Comparison of ENCODE assay signal across 17 cellular contexts in the genomic region with DNA sequence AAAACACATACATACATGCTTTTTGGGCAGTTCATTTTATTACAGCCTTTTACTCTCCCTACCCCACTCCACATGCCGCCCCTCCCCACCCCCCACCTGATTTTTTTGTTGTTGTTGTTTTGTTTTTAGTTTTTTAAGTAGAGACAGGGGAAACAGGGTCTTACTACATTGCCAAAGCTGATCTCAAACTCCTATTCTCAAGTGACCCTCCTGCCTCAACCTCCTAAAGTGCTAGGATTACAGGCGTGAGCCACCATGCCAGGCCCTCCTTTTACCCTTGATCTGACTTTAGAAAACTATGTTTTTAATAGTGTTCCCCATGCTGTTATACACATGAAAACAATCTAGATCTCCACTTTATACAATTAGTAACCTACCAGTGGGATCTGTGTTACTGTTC. TPM values are rescaled to one million over a fixed set of nuclear protein-coding genes. Genes with fewer than 3 reads are reported as not detected.
DNase-seq lines count a peak whose midpoint lies in the region; ATAC-seq and TF ChIP-seq lines count a peak whose summit lies in the region.
"Had no signal": no experiment of that assay in that cellular context is flagged by ENCODE, and none has a peak within 500 bp of the region (broad histone marks: within the 10 kb centered on the region; RNA-seq: fewer than 3 reads in every experiment).

No MANE protein-coding gene starts in this region.

- H2AK5ac ChIP-seq in neuronal stem cell (ENCODE audit: low read depth, low read length): no peak overlapping the region

- peaks cover 11% of the 10 kb centered on the region for H3K4me1 Mint-ChIP-seq in activated T-cell treated with anti-CD3 and anti-CD28 coated beads, Interleukin-2, amount 50 U/mL, for 24 hours (ENCODE audit: low read depth)
- H3K4me1 Mint-ChIP-seq in activated T-cell treated with anti-CD3 and anti-CD28 coated beads, Interleukin-2, amount 50 U/mL, for 4 hours (ENCODE audit: low read depth): peaks cover under 1% of the 10 kb centered on the region
- H3K4me1 Mint-ChIP-seq in natural killer cell: peaks cover 0 to 5% of the 10 kb centered on the region in 2 donors
- peaks cover 3 to 6% of the 10 kb centered on the region in 2 donors for H3K4me1 Mint-ChIP-seq in natural killer cell treated with Interleukin-12 subunit alpha and Interleukin-12 subunit beta and Interleukin-15 and Interleukin-18, amount 100 ng/mL, for 72 hours (ENCODE audit: low read depth in 2 of 2)
- H3K4me1 Mint-ChIP-seq in T-helper 17 cell: peaks cover 5% of the 10 kb centered on the region
- peaks cover 0 to 9% (median 5%) of the 10 kb centered on the region in 4 donors for H3K4me1 Mint-ChIP-seq in naive thymus-derived CD8-positive, alpha-beta T cell
- H3K4me1 Mint-ChIP-seq: H9 had no signal

- no peak overlapping the region for H2AFZ ChIP-seq in neuronal stem cell (ENCODE audit: low read length)

- intact Hi-C loops in natural killer cell (cut with micrococcal nuclease): no loop called here

- H3K9ac ChIP-seq in neuronal stem cell (ENCODE audit: low read depth, low read length, poor library complexity): no peak overlapping the region
- H3K9ac ChIP-seq: BLaER1 treated with 17β-estradiol and CSF1 and Interleukin-3, amounts not matched to agents 10 nM and 100 nM had no signal

- no peak overlapping the region for H2BK12ac ChIP-seq in neuronal stem cell (ENCODE audit: low read length)

- peak overlapping the region; percentile 66 for H3K27ac Mint-ChIP-seq in activated T-cell treated with anti-CD3 and anti-CD28 coated beads, Interleukin-2, amount 50 U/mL, for 24 hours
- peak overlapping the region; percentile 2 to 7 for H3K27ac Mint-ChIP-seq in natural killer cell
- no peak overlapping the region for H3K27ac Mint-ChIP-seq in natural killer cell treated with Interleukin-12 subunit alpha and Interleukin-12 subunit beta and Interleukin-15 and Interleukin-18, amount 100 ng/mL, for 72 hours
- peak overlapping the region; percentile 81 for H3K27ac Mint-ChIP-seq in T-helper 17 cell
- H3K27ac Mint-ChIP-seq in naive thymus-derived CD8-positive, alpha-beta T cell: peak overlapping the region in 9 of 10 donors; percentile 15 to 74 (median 41)

- DNase-seq in activated T-cell treated with anti-CD3 and anti-CD28 coated beads, Interleukin-2, amount 50 U/mL, for 24 hours: no peak
- DNase-seq in activated T-cell treated with anti-CD3 and anti-CD28 coated beads, Interleukin-2, amount 50 U/mL, for 4 hours: no peak
- DNase-seq in natural killer cell (no peak), T-helper 17 cell (no peak), neuronal stem cell (ENCODE audit: low spot score) (no peak), HCEC 1CT (no peak)
- DNase-seq in natural killer cell treated with Interleukin-12 subunit alpha and Interleukin-12 subunit beta and Interleukin-15 and Interleukin-18, amount 100 ng/mL, for 72 hours (ENCODE audit: low spot score): no peak
- DNase-seq in naive thymus-derived CD8-positive, alpha-beta T cell: no peak
- DNase-seq: ACHN; CD4-positive, CD25-positive, alpha-beta regulatory T cell; DMS153; DMS79 treated with DMSO at 0.1 percent for 48 hours; EL; GOT3; H9 had no signal

- H3K4me3 ChIP-seq in neuronal stem cell (ENCODE audit: low read length in 2 of 2): no peak overlapping the region
- H3K4me3 ChIP-seq: BLaER1 treated with 17β-estradiol and CSF1 and Interleukin-3, amounts not matched to agents 10 nM and 100 nM had no signal

- H2BK120ac ChIP-seq in neuronal stem cell (ENCODE audit: low read depth, low read length): no peak overlapping the region

- H3K36me3 Mint-ChIP-seq in activated T-cell treated with anti-CD3 and anti-CD28 coated beads, Interleukin-2, amount 50 U/mL, for 24 hours (ENCODE audit: low read depth): peaks cover 89% of the 10 kb centered on the region
- peaks cover 30% of the 10 kb centered on the region for H3K36me3 Mint-ChIP-seq in activated T-cell treated with anti-CD3 and anti-CD28 coated beads, Interleukin-2, amount 50 U/mL, for 4 hours (ENCODE audit: insufficient read depth)
- no peaks in the 10 kb centered on the region for H3K36me3 Mint-ChIP-seq in natural killer cell
- peaks cover 8% of the 10 kb centered on the region for H3K36me3 Mint-ChIP-seq in natural killer cell treated with Interleukin-12 subunit alpha and Interleukin-12 subunit beta and Interleukin-15 and Interleukin-18, amount 100 ng/mL, for 72 hours
- peaks cover 2% of the 10 kb centered on the region for H3K36me3 Mint-ChIP-seq in T-helper 17 cell (ENCODE audit: low read depth)
- H3K36me3 Mint-ChIP-seq in naive thymus-derived CD8-positive, alpha-beta T cell: peaks cover 0 to 88% (median 4%) of the 10 kb centered on the region in 3 donors

- H3K9me3 ChIP-seq in T-helper 17 cell (ENCODE audit: control insufficient read depth, low read length, poor library complexity, severe bottlenecking) (no peaks in the 10 kb centered on the region), neuronal stem cell (replicated peaks in 1 of 2; ENCODE audit: control insufficient read depth in 2 of 2, insufficient read depth in 1 of 2, low read depth in 1 of 2, low read length in 2 of 2) (no peaks in the 10 kb centered on the region)
- H3K9me3 ChIP-seq: BLaER1 treated with 17β-estradiol and CSF1 and Interleukin-3, amounts not matched to agents 10 nM and 100 nM had no signal

- H3K36me3 ChIP-seq in neuronal stem cell (replicated peaks in 1 of 2; ENCODE audit: control insufficient read depth in 2 of 2, insufficient read depth in 2 of 2, low read length in 2 of 2): peaks cover 8 to 95% of the 10 kb centered on the region in 2 donors

- H4K91ac ChIP-seq in neuronal stem cell (ENCODE audit: low read depth, low read length, poor library complexity): no peak overlapping the region

- no peak overlapping the region for H3K4ac ChIP-seq in neuronal stem cell (ENCODE audit: low read length)

- no peak overlapping the region for H2BK5ac ChIP-seq in neuronal stem cell (ENCODE audit: low read length)

- no peaks in the 10 kb centered on the region for H3K4me1 ChIP-seq in neuronal stem cell (ENCODE audit: control insufficient read depth in 2 of 2, insufficient read depth in 1 of 2, low read depth in 1 of 2, low read length in 2 of 2)
- H3K4me1 ChIP-seq: BLaER1 treated with 17β-estradiol and CSF1 and Interleukin-3, amounts not matched to agents 10 nM and 100 nM had no signal

- POLR2A ChIA-PET in naive thymus-derived CD8-positive, alpha-beta T cell (lab: Charles Lee): interaction anchor here (0.9 kb wide), 1 partner anchor 23 kb away, joined by 3 read pairs; no protein-coding TSS in a partner anchor

- no peak overlapping the region for H3K14ac ChIP-seq in neuronal stem cell (ENCODE audit: low read length)

- H3K27me3 ChIP-seq in neuronal stem cell (ENCODE audit: control insufficient read depth in 3 of 3, insufficient read depth in 3 of 3, low read depth in 1 of 3, low read length in 3 of 3): no peaks in the 10 kb centered on the region
- H3K27me3 ChIP-seq: BLaER1 treated with 17β-estradiol and CSF1 and Interleukin-3, amounts not matched to agents 10 nM and 100 nM had no signal

- WGBS in neuronal stem cell (ENCODE audit: extremely low coverage in 2 of 2, insufficient read length in 2 of 2, insufficient replicate concordance in 1 of 2), 2 donors: no CpG with 5 or more reads among the region's 2 CpGs

- no peak overlapping the region for H3K27ac ChIP-seq in neuronal stem cell (replicated peaks; ENCODE audit: low read length)
- H3K27ac ChIP-seq: BLaER1 treated with 17β-estradiol and CSF1 and Interleukin-3, amounts not matched to agents 10 nM and 100 nM had no signal

- no peak overlapping the region for H2BK15ac ChIP-seq in neuronal stem cell (ENCODE audit: low read length)

- no peak overlapping the region for H4K8ac ChIP-seq in neuronal stem cell (ENCODE audit: low read depth, low read length)

- no peaks in the 10 kb centered on the region for H3K9me3 Mint-ChIP-seq in activated T-cell treated with anti-CD3 and anti-CD28 coated beads, Interleukin-2, amount 50 U/mL, for 24 hours
- no peaks in the 10 kb centered on the region for H3K9me3 Mint-ChIP-seq in activated T-cell treated with anti-CD3 and anti-CD28 coated beads, Interleukin-2, amount 50 U/mL, for 4 hours
- no peaks in the 10 kb centered on the region for H3K9me3 Mint-ChIP-seq in natural killer cell
- no peaks in the 10 kb centered on the region for H3K9me3 Mint-ChIP-seq in natural killer cell treated with Interleukin-12 subunit alpha and Interleukin-12 subunit beta and Interleukin-15 and Interleukin-18, amount 100 ng/mL, for 72 hours
- no peaks in the 10 kb centered on the region for H3K9me3 Mint-ChIP-seq in naive thymus-derived CD8-positive, alpha-beta T cell
- H3K9me3 Mint-ChIP-seq: CD4-positive, CD25-positive, alpha-beta regulatory T cell; H9 had no signal

- no peak overlapping the region for H3K23ac ChIP-seq in neuronal stem cell (ENCODE audit: low read depth, low read length, poor library complexity)

- H3K4me3 Mint-ChIP-seq in activated T-cell treated with anti-CD3 and anti-CD28 coated beads, Interleukin-2, amount 50 U/mL, for 24 hours: no peak overlapping the region
- no peak overlapping the region for H3K4me3 Mint-ChIP-seq in activated T-cell treated with anti-CD3 and anti-CD28 coated beads, Interleukin-2, amount 50 U/mL, for 4 hours
- H3K4me3 Mint-ChIP-seq in natural killer cell (no peak overlapping the region), T-helper 17 cell (no peak overlapping the region)
- H3K4me3 Mint-ChIP-seq in natural killer cell treated with Interleukin-12 subunit alpha and Interleukin-12 subunit beta and Interleukin-15 and Interleukin-18, amount 100 ng/mL, for 72 hours: no peak overlapping the region
- no peak overlapping the region for H3K4me3 Mint-ChIP-seq in naive thymus-derived CD8-positive, alpha-beta T cell
- H3K4me3 Mint-ChIP-seq: CD4-positive, CD25-positive, alpha-beta regulatory T cell; H9 had no signal

- H3K79me1 ChIP-seq in neuronal stem cell (ENCODE audit: low read depth, low read length): peaks cover 3% of the 10 kb centered on the region

- ATAC-seq in activated T-cell treated with anti-CD3 and anti-CD28 coated beads, Interleukin-2, amount 50 U/mL, for 4 hours: no peak
- no peak for ATAC-seq in natural killer cell
- ATAC-seq in natural killer cell treated with Interleukin-12 subunit alpha and Interleukin-12 subunit beta and Interleukin-15 and Interleukin-18, amount 100 ng/mL, for 72 hours: no peak
- no peak for ATAC-seq in T-helper 17 cell
- ATAC-seq in naive thymus-derived CD8-positive, alpha-beta T cell: no peak

- no peak for TF ChIP-seq CTCF in natural killer cell (IDR thresholded peaks at IDR 0.05)

- H3K4me2 ChIP-seq in neuronal stem cell (ENCODE audit: insufficient read depth, low read length, poor library complexity, severe bottlenecking): no peak overlapping the region
- H3K4me2 ChIP-seq: BLaER1 treated with 17β-estradiol and CSF1 and Interleukin-3, amounts not matched to agents 10 nM and 100 nM had no signal

- no peak overlapping the region for H3K18ac ChIP-seq in neuronal stem cell (ENCODE audit: low read length)

- no peaks in the 10 kb centered on the region for H3K27me3 Mint-ChIP-seq in activated T-cell treated with anti-CD3 and anti-CD28 coated beads, Interleukin-2, amount 50 U/mL, for 24 hours
- H3K27me3 Mint-ChIP-seq in activated T-cell treated with anti-CD3 and anti-CD28 coated beads, Interleukin-2, amount 50 U/mL, for 4 hours (ENCODE audit: low read depth): no peaks in the 10 kb centered on the region
- H3K27me3 Mint-ChIP-seq in natural killer cell (ENCODE audit: low read depth in 2 of 2) (no peaks in the 10 kb centered on the region), T-helper 17 cell (no peaks in the 10 kb centered on the region)
- no peaks in the 10 kb centered on the region for H3K27me3 Mint-ChIP-seq in natural killer cell treated with Interleukin-12 subunit alpha and Interleukin-12 subunit beta and Interleukin-15 and Interleukin-18, amount 100 ng/mL, for 72 hours
- H3K27me3 Mint-ChIP-seq in naive thymus-derived CD8-positive, alpha-beta T cell: no peaks in the 10 kb centered on the region
- H3K27me3 Mint-ChIP-seq: CD4-positive, CD25-positive, alpha-beta regulatory T cell had no signal

RNA-seq across cellular contexts. Expression of gene PDE12, which starts 14.8 kb away (rescaled TPM):
- total RNA-seq in activated T-cell treated with anti-CD3 and anti-CD28 coated beads, Interleukin-2, amount 50 U/mL, for 4 hours: 10 to 100 TPM; 42.4 to 44.7 (median 43.9) TPM
- total RNA-seq in natural killer cell (10 to 100 TPM; 34.4 to 36.6 (median 35.5) TPM), T-helper 17 cell (10 to 100 TPM; 30.2 to 31.7 TPM)
- 10 to 100 TPM; 29.5 to 30.0 TPM for total RNA-seq in natural killer cell treated with Interleukin-12 subunit alpha and Interleukin-12 subunit beta and Interleukin-15 and Interleukin-18, amount 100 ng/mL, for 72 hours
- 10 to 100 TPM; 25.6 to 26.2 TPM for total RNA-seq in naive thymus-derived CD8-positive, alpha-beta T cell
- 10 to 100 TPM; 11.3 to 17.5 (median 14.1) TPM for polyA plus RNA-seq in naive thymus-derived CD8-positive, alpha-beta T cell
- polyA plus RNA-seq in neuronal stem cell (2013, experiment 1 of 2): 5.6 TPM
- 5.8 TPM for polyA plus RNA-seq in neuronal stem cell (2013, experiment 2 of 2)

RNA-seq across cellular contexts. Expression of gene ARF4, which starts 26.3 kb away (rescaled TPM):
- 10 to 100 TPM; 86.6 to 97.7 (median 92.3) TPM for total RNA-seq in activated T-cell treated with anti-CD3 and anti-CD28 coated beads, Interleukin-2, amount 50 U/mL, for 4 hours
- total RNA-seq in natural killer cell (100 to 1,000 TPM in 1 of 3 donors, 10 to 100 TPM in 2; 88.0 to 132 (median 89.6) TPM), T-helper 17 cell (10 to 100 TPM; 69.0 to 71.3 TPM)
- 100 to 1,000 TPM in 1 of 2 donors, 10 to 100 TPM in 1; 92.7 to 112 TPM for total RNA-seq in natural killer cell treated with Interleukin-12 subunit alpha and Interleukin-12 subunit beta and Interleukin-15 and Interleukin-18, amount 100 ng/mL, for 72 hours
- total RNA-seq in naive thymus-derived CD8-positive, alpha-beta T cell: 10 to 100 TPM; 43.6 to 52.0 TPM
- 100 to 1,000 TPM; 112 to 116 (median 115) TPM for polyA plus RNA-seq in naive thymus-derived CD8-positive, alpha-beta T cell
- 201 TPM for polyA plus RNA-seq in neuronal stem cell (2013, experiment 1 of 2)
- 197 TPM for polyA plus RNA-seq in neuronal stem cell (2013, experiment 2 of 2)

RNA-seq across cellular contexts. Expression of gene DNAH12, which starts 26.7 kb away (rescaled TPM):
- under 1 TPM in 1 of 3 donors, not detected in 2; 0.05 TPM for total RNA-seq in activated T-cell treated with anti-CD3 and anti-CD28 coated beads, Interleukin-2, amount 50 U/mL, for 4 hours
- total RNA-seq in natural killer cell: under 1 TPM; 0.11 to 0.30 (median 0.21) TPM
- under 1 TPM; 0.05 to 0.33 TPM for total RNA-seq in natural killer cell treated with Interleukin-12 subunit alpha and Interleukin-12 subunit beta and Interleukin-15 and Interleukin-18, amount 100 ng/mL, for 72 hours
- total RNA-seq in T-helper 17 cell: under 1 TPM; 0.07 to 0.23 TPM
- under 1 TPM; 0.65 to 0.66 TPM for total RNA-seq in naive thymus-derived CD8-positive, alpha-beta T cell
- polyA plus RNA-seq in naive thymus-derived CD8-positive, alpha-beta T cell: not detected
- 0.25 TPM for polyA plus RNA-seq in neuronal stem cell (2013, experiment 1 of 2)
- polyA plus RNA-seq in neuronal stem cell (2013, experiment 2 of 2): 0.10 TPM
- total RNA-seq: A172, H9 had no signal
- polyA plus RNA-seq: CD4-positive, CD25-positive, alpha-beta regulatory T cell had no signal

Comparison
In these comparisons a context has a peak if more than half of its experiments do, and no peak if none do; other contexts are left out.
1. H3K27ac Mint-ChIP-seq: peak in activated T-cell treated with anti-CD3 and anti-CD28 coated beads, Interleukin-2, amount 50 U/mL, for 24 hours (single experiment), natural killer cell (2 of 2), T-helper 17 cell (single experiment) and naive thymus-derived CD8-positive, alpha-beta T cell (9 of 10); none in natural killer cell treated with Interleukin-12 subunit alpha and Interleukin-12 subunit beta and Interleukin-15 and Interleukin-18, amount 100 ng/mL, for 72 hours (0 of 2).